In the genomic region with DNA sequence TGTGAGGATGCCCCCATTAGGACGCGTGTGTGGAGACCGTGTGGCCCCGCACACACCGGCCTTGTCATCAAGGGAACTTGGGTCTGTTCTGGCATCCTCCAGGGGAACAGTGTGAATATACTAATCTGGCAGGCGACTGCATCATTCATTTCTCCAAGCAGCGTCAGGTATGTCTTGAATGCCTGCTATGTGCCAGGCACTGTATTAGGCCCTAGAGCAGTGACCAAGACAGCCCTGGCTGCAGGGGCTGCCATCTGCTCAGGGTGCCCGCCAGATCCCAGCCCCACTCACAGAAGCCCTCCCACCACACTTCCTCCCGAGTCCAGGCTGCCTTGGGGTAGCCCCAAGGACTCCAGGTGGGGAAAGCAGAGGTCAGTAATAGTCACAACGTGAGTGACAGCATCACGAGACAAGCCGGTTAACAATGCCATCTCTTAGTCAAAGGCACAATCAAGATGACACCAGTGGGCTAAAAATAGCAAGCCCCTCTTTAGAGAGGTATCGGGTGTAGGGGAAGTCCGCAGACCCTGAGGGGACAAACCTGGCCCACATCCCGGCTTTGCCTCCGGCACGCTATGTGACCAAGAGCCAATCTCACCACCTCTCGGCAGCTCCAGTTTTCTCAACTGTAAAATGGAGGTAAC, we compare ENCODE assay signal across 15 cellular contexts. TPM values are rescaled to one million over a fixed set of nuclear protein-coding genes. Genes with fewer than 3 reads are reported as not detected.
A peak's percentile ranks its signal among the peaks of the same experiment; 100 is the strongest.
DNase-seq lines count a peak whose midpoint lies in the region; ATAC-seq and TF ChIP-seq lines count a peak whose summit lies in the region.
"Had no signal": no experiment of that assay in that cellular context is flagged by ENCODE, and none has a peak within 500 bp of the region (broad histone marks: within the 10 kb centered on the region; RNA-seq: fewer than 3 reads in every experiment).

No MANE protein-coding gene starts in this region.

- H3K9me3 ChIP-seq in OCI-LY3 (ENCODE audit: insufficient read depth, low read length) (no peaks in the 10 kb centered on the region), Caco-2 (no peaks in the 10 kb centered on the region), ovary (no peaks in the 10 kb centered on the region)
- H3K9me3 ChIP-seq: colonic mucosa, esophagus muscularis mucosa had no signal

- peaks cover 92% of the 10 kb centered on the region for H3K4me1 Mint-ChIP-seq in activated T-cell treated with anti-CD3 and anti-CD28 coated beads, Interleukin-2, amount 50 U/mL, for 72 hours (ENCODE audit: low read depth)
- H3K4me1 Mint-ChIP-seq in stimulated activated naive CD8-positive, alpha-beta T cell treated with anti-CD3 and anti-CD28 coated beads, Interleukin-15, amount 100 ng/mL, for 72 hours, result peaks cover 96% of the 10 kb centered on the region
- no peaks in the 10 kb centered on the region for H3K4me1 Mint-ChIP-seq in Caco-2 (ENCODE audit: low read depth, unreplicated experiment)

- H2AFZ ChIP-seq in OCI-LY3 (ENCODE audit: low read depth, low read length), result no peak overlapping the region; the same call in 1 of the 2 replicates

- no peaks in the 10 kb centered on the region for H3K79me2 ChIP-seq in OCI-LY3 (ENCODE audit: low read length)

- intact Hi-C loops in Caco-2 (cut with micrococcal nuclease; ENCODE audit: unreplicated experiment) (no loop called here), ovary (cut with DNase I) (no loop called here)

- H3K4me2 ChIP-seq in OCI-LY3 (ENCODE audit: low read length), result peak overlapping the region; percentile 45

- DNase-seq in activated T-cell treated with anti-CD3 and anti-CD28 coated beads, Interleukin-2, amount 50 U/mL, for 72 hours, result no peak
- DNase-seq in activated T-cell treated with anti-CD3 and anti-CD28 coated beads for 4 hours (no peak), Caco-2 (no peak), globus pallidus (ENCODE audit: low spot score) (no peak), ovary (no peak)
- DNase-seq in stimulated activated naive CD8-positive, alpha-beta T cell treated with anti-CD3 and anti-CD28 coated beads, Interleukin-15, amount 100 ng/mL, for 72 hours, result peak; percentile 51 to 63
- DNase-seq: ACHN, amniotic stem cell, colonic mucosa, Karpas-422, NCI-H2107 had no signal

- no peak overlapping the region for H3K4me3 Mint-ChIP-seq in activated T-cell treated with anti-CD3 and anti-CD28 coated beads, Interleukin-2, amount 50 U/mL, for 72 hours
- peak overlapping the region; percentile 69 to 93 for H3K4me3 Mint-ChIP-seq in stimulated activated naive CD8-positive, alpha-beta T cell treated with anti-CD3 and anti-CD28 coated beads, Interleukin-15, amount 100 ng/mL, for 72 hours
- no peak overlapping the region for H3K4me3 Mint-ChIP-seq in Caco-2 (ENCODE audit: unreplicated experiment)

- H3K36me3 Mint-ChIP-seq in activated T-cell treated with anti-CD3 and anti-CD28 coated beads, Interleukin-2, amount 50 U/mL, for 72 hours (ENCODE audit: insufficient read depth in 2 of 2), result no peaks in the 10 kb centered on the region
- H3K36me3 Mint-ChIP-seq in Caco-2 (ENCODE audit: insufficient read depth, unreplicated experiment), result no peaks in the 10 kb centered on the region

- 89 to 95% (median 91%) methylated on average over 18 of the region's 18 CpGs for WGBS in ovary, 3 donors

- BruUV-seq in Caco-2 (replicated peaks; lab: Mats Ljungman, UMichigan), result no TSS peak

- no peak overlapping the region for H3K27ac Mint-ChIP-seq in activated T-cell treated with anti-CD3 and anti-CD28 coated beads, Interleukin-2, amount 50 U/mL, for 72 hours
- peak overlapping the region; percentile 91 to 98 for H3K27ac Mint-ChIP-seq in stimulated activated naive CD8-positive, alpha-beta T cell treated with anti-CD3 and anti-CD28 coated beads, Interleukin-15, amount 100 ng/mL, for 72 hours
- H3K27ac Mint-ChIP-seq in Caco-2 (ENCODE audit: unreplicated experiment), result no peak overlapping the region

- ATAC-seq in activated T-cell treated with anti-CD3 and anti-CD28 coated beads, Interleukin-2, amount 50 U/mL, for 72 hours (replicated peaks in 1 of 2), result peak; percentile 31 to 62
- peak; percentile 38 for ATAC-seq in HG02642 (IDR thresholded peaks at IDR 0.05; ENCODE audit: poor library complexity, unreplicated experiment)
- ATAC-seq in stimulated activated naive CD8-positive, alpha-beta T cell treated with anti-CD3 and anti-CD28 coated beads, Interleukin-15, amount 100 ng/mL, for 72 hours, result peak; percentile 71

- H3K4me1 ChIP-seq in OCI-LY3 (ENCODE audit: low read length) (peaks cover 50% of the 10 kb centered on the region), Caco-2 (no peaks in the 10 kb centered on the region), ovary (ENCODE audit: insufficient read depth) (peaks cover 6% of the 10 kb centered on the region)
- H3K4me1 ChIP-seq: colonic mucosa had no signal

- H3K27me3 Mint-ChIP-seq in activated T-cell treated with anti-CD3 and anti-CD28 coated beads, Interleukin-2, amount 50 U/mL, for 72 hours (ENCODE audit: low read depth), result no peaks in the 10 kb centered on the region
- H3K27me3 Mint-ChIP-seq in stimulated activated naive CD8-positive, alpha-beta T cell treated with anti-CD3 and anti-CD28 coated beads, Interleukin-15, amount 100 ng/mL, for 72 hours, result no peaks in the 10 kb centered on the region
- H3K27me3 Mint-ChIP-seq in Caco-2 (ENCODE audit: insufficient read depth, unreplicated experiment), result no peaks in the 10 kb centered on the region

- H3K27me3 ChIP-seq in OCI-LY3 (ENCODE audit: low read depth, low read length) (no peaks in the 10 kb centered on the region), Caco-2 (replicated peaks; ENCODE audit: control insufficient read depth, insufficient read depth, low read length) (no peaks in the 10 kb centered on the region), ovary (no peaks in the 10 kb centered on the region)
- H3K27me3 ChIP-seq: colonic mucosa, esophagus muscularis mucosa had no signal

- CTCF ChIA-PET in Caco-2 (lab: Charles Lee), result no interaction called here

- TF ChIP-seq POLR2A in ovary (IDR thresholded peaks at IDR 0.05), result no peak

- H3K9me3 Mint-ChIP-seq in activated T-cell treated with anti-CD3 and anti-CD28 coated beads, Interleukin-2, amount 50 U/mL, for 72 hours, result no peaks in the 10 kb centered on the region
- H3K9me3 Mint-ChIP-seq in stimulated activated naive CD8-positive, alpha-beta T cell treated with anti-CD3 and anti-CD28 coated beads, Interleukin-15, amount 100 ng/mL, for 72 hours, result no peaks in the 10 kb centered on the region
- no peaks in the 10 kb centered on the region for H3K9me3 Mint-ChIP-seq in Caco-2 (ENCODE audit: unreplicated experiment)

- TF ChIP-seq CTCF in OCI-LY3 (IDR thresholded peaks at IDR 0.05; ENCODE audit: low read depth, low read length), result no peak
- TF ChIP-seq CTCF in Caco-2 (IDR thresholded peaks at IDR 0.05; ENCODE audit: insufficient read depth in 1 of 2, low read depth in 1 of 2, low read length in 1 of 2, severe bottlenecking in 1 of 2, unreplicated experiment in 1 of 2), result no peak
- TF ChIP-seq CTCF in ovary (IDR thresholded peaks at IDR 0.05), result no peak

- H3K27ac ChIP-seq in OCI-LY3 (ENCODE audit: low read length) (no peak overlapping the region; the same call in 1 of the 2 replicates), ovary (no peak overlapping the region)
- H3K27ac ChIP-seq: colonic mucosa, esophagus muscularis mucosa had no signal

- POLR2A ChIA-PET in Caco-2 (lab: Charles Lee), result no interaction called here

- H4K20me1 ChIP-seq in OCI-LY3 (ENCODE audit: insufficient read depth, low read length), result no peaks in the 10 kb centered on the region

- H3K36me3 ChIP-seq in OCI-LY3 (replicated peaks; ENCODE audit: low read depth, low read length) (no peaks in the 10 kb centered on the region), Caco-2 (ENCODE audit: control insufficient read depth, insufficient read depth, low read length) (no peaks in the 10 kb centered on the region), ovary (no peaks in the 10 kb centered on the region)
- H3K36me3 ChIP-seq: colonic mucosa, esophagus muscularis mucosa had no signal

- H3K4me3 ChIP-seq in OCI-LY3 (ENCODE audit: low read length) (no peak overlapping the region), Caco-2 (ENCODE audit: low read depth, low read length) (no peak overlapping the region), ovary (no peak overlapping the region)
- H3K4me3 ChIP-seq: colonic mucosa, esophagus muscularis mucosa had no signal

- TF ChIP-seq EP300 in ovary (IDR thresholded peaks at IDR 0.05), result no peak

- H3K9ac ChIP-seq in OCI-LY3 (ENCODE audit: low read length), result no peak overlapping the region

RNA-seq across cellular contexts. Expression of a gene that starts 7.5 kb away (rescaled TPM):
- total RNA-seq in activated T-cell treated with anti-CD3 and anti-CD28 coated beads, Interleukin-2, amount 50 U/mL, for 72 hours, result 100 to 1,000 TPM; 220 to 281 TPM
- total RNA-seq in Caco-2 (2022) (0.14 TPM in 1 of 2 replicates, not detected in the other), ovary (10 to 100 TPM; 15.3 to 57.3 (median 20.3) TPM)
- polyA plus RNA-seq in ovary, result 100 to 1,000 TPM in 1 of 2 donors, 10 to 100 TPM in 1; 20.2 to 103 TPM
- total RNA-seq: osteocyte had no signal

RNA-seq across cellular contexts. Expression of a gene that starts 41.7 kb away (rescaled TPM):
- total RNA-seq in activated T-cell treated with anti-CD3 and anti-CD28 coated beads, Interleukin-2, amount 50 U/mL, for 72 hours, result 1 to 10 TPM; 1.0 to 1.2 TPM
- total RNA-seq in Caco-2 (2022), result not detected in 2 replicates
- total RNA-seq in ovary, result under 1 TPM; 0.20 to 0.95 (median 0.51) TPM
- polyA plus RNA-seq in ovary, result under 1 TPM; 0.10 to 0.52 TPM
- total RNA-seq: colonic mucosa, esophagus muscularis mucosa had no signal

Comparison
In these comparisons a context has a peak if more than half of its experiments do, and no peak if none do; other contexts are left out.
1. DNase-seq: peak in stimulated activated naive CD8-positive, alpha-beta T cell treated with anti-CD3 and anti-CD28 coated beads, Interleukin-15, amount 100 ng/mL, for 72 hours (2 of 2); none in activated T-cell treated with anti-CD3 and anti-CD28 coated beads, Interleukin-2, amount 50 U/mL, for 72 hours (0 of 2), activated T-cell treated with anti-CD3 and anti-CD28 coated beads for 4 hours (single experiment), Caco-2 (0 of 2), globus pallidus (single experiment) and ovary (0 of 5).
2. H3K27ac Mint-ChIP-seq: peak in stimulated activated naive CD8-positive, alpha-beta T cell treated with anti-CD3 and anti-CD28 coated beads, Interleukin-15, amount 100 ng/mL, for 72 hours (2 of 2); none in activated T-cell treated with anti-CD3 and anti-CD28 coated beads, Interleukin-2, amount 50 U/mL, for 72 hours (single experiment) and Caco-2 (single experiment).
3. H3K4me3 Mint-ChIP-seq: peak in stimulated activated naive CD8-positive, alpha-beta T cell treated with anti-CD3 and anti-CD28 coated beads, Interleukin-15, amount 100 ng/mL, for 72 hours (2 of 2); none in activated T-cell treated with anti-CD3 and anti-CD28 coated beads, Interleukin-2, amount 50 U/mL, for 72 hours (0 of 2) and Caco-2 (single experiment).
4. RNA of a gene that starts 7.5 kb away (total RNA-seq): 220 to 281 TPM in activated T-cell treated with anti-CD3 and anti-CD28 coated beads, Interleukin-2, amount 50 U/mL, for 72 hours and 15.3 to 57.3 TPM in ovary; 0.14 TPM in Caco-2; every median in the first group is over 10 times any median in the second.
5. Peak in every context shown above with its lines, with median percentiles within 50 percentile points of each other: ATAC-seq.